In genomic region chr19:22545751-22546150, GRCh38 we compare ENCODE assay signal across 8 cellular contexts.
DNase-seq lines count a peak whose midpoint lies in the region; ATAC-seq, FAIRE-seq and TF ChIP-seq lines count a peak whose summit lies in the region.

No MANE protein-coding gene starts in this region.

- H2BK120ac ChIP-seq in H1 (replicated peaks; ENCODE audit: low read depth, low read length): no peak overlapping the region

- H3K56ac ChIP-seq in H1 (replicated peaks; ENCODE audit: insufficient read length, low read depth, low read length): no peak overlapping the region

- TF ChIP-seq CTCF in H1 (IDR thresholded peaks at IDR 0.05; ENCODE audit: control extremely low read depth in 1 of 3, insufficient read depth in 1 of 3, low read depth in 1 of 3, low read length in 3 of 3) (peak; percentile 49 to 73 (median 60)), psoas muscle (IDR thresholded peaks at IDR 0.05) (peak; percentile 29), hepatocyte (IDR thresholded peaks at IDR 0.05; ENCODE audit: poor library complexity) (no peak)

- no peak overlapping the region for H3K4me2 ChIP-seq in H1 (ENCODE audit: insufficient read depth in 1 of 2, low read depth in 2 of 2, low read length in 2 of 2)
- H3K4me2 ChIP-seq in hepatocyte: no peak overlapping the region

- H3K36me3 ChIP-seq in H1 (ENCODE audit: control insufficient read depth in 2 of 4, insufficient read depth in 4 of 4, low read length in 3 of 4) (no peaks in the 10 kb centered on the region), psoas muscle (ENCODE audit: insufficient read depth in 1 of 2, low read depth in 1 of 2) (no peaks in the 10 kb centered on the region), hepatocyte (replicated peaks; ENCODE audit: insufficient read depth, low read depth) (no peaks in the 10 kb centered on the region)

- H3K9me2 ChIP-seq in hepatocyte (replicated peaks; ENCODE audit: insufficient read depth): no peaks in the 10 kb centered on the region

- no peak overlapping the region for H3K9ac ChIP-seq in H1 (replicated peaks in 1 of 4; ENCODE audit: extremely low read depth in 1 of 4, low read depth in 3 of 4, low read length in 3 of 4)

- H4K8ac ChIP-seq in H1 (ENCODE audit: extremely low read depth, insufficient read depth, low read length): no peak overlapping the region

- no peak overlapping the region for H3K4ac ChIP-seq in H1 (replicated peaks; ENCODE audit: insufficient read length, low read depth, low read length)

- H3K79me1 ChIP-seq in H1 (ENCODE audit: low read depth, low read length): no peaks in the 10 kb centered on the region

- WGBS in H1 (ENCODE audit: extremely low coverage in 1 of 2, insufficient coverage in 1 of 2, insufficient read length in 1 of 2, insufficient replicate concordance in 2 of 2, low coverage in 1 of 2, low lambda C conversion rate in 2 of 2, missing lambda C conversion rate in 1 of 2), 2 experiments: 75% methylated on average over 5 of the region's 5 CpGs; no CpG with 5 or more reads in 1 of the 2 experiments
- 16 to 20% (median 17%) methylated on average over 5 of the region's 5 CpGs for WGBS in psoas muscle, 3 donors
- WGBS in hepatocyte (ENCODE audit: low lambda C conversion rate, missing lambda C conversion rate): 55% methylated on average over 5 of the region's 5 CpGs

- H3K23ac ChIP-seq in H1 (ENCODE audit: insufficient read length): no peak overlapping the region

- POLR2A ChIA-PET in H1 (lab: Charles Lee; ENCODE audit: partially characterized antibody): no interaction called here

- H3K4me3 Mint-ChIP-seq in activated naive CD4-positive, alpha-beta T cell treated with anti-CD3 and anti-CD28 coated beads for 36 hours: no peak overlapping the region

- CTCF ChIA-PET in activated naive CD4-positive, alpha-beta T cell treated with anti-CD3 and anti-CD28 coated beads for 36 hours (lab: Charles Lee): interaction anchor here (0.7 to 0.8 kb wide), 2 partner anchors 10 to 819 kb away, joined by 3 to 4 read pairs; no protein-coding TSS in a partner anchor
- CTCF ChIA-PET in H1 (lab: Charles Lee; ENCODE audit: partially characterized antibody): interaction anchor here (0.7 kb wide), 1 partner anchor 348 kb away, joined by 3 read pairs; no protein-coding TSS in a partner anchor

- H4K20me1 ChIP-seq in H1 (replicated peaks in 1 of 2; ENCODE audit: control insufficient read depth in 1 of 2, insufficient read depth in 2 of 2, low read length in 2 of 2): no peaks in the 10 kb centered on the region
- H4K20me1 ChIP-seq in hepatocyte (ENCODE audit: insufficient read depth, poor library complexity, severe bottlenecking): no peaks in the 10 kb centered on the region

- no peaks in the 10 kb centered on the region for H3K4me1 Mint-ChIP-seq in activated naive CD4-positive, alpha-beta T cell treated with anti-CD3 and anti-CD28 coated beads for 36 hours (ENCODE audit: low read depth)

- H3K4me3 ChIP-seq in H1 (ENCODE audit: extremely low read depth in 1 of 4, insufficient read depth in 2 of 4, low read depth in 3 of 4, low read length in 4 of 4) (no peak overlapping the region), psoas muscle (no peak overlapping the region), hepatocyte (no peak overlapping the region)

- H3K27me3 Mint-ChIP-seq in activated naive CD4-positive, alpha-beta T cell treated with anti-CD3 and anti-CD28 coated beads for 36 hours (ENCODE audit: low read depth): peaks cover 4% of the 10 kb centered on the region

- H2AK5ac ChIP-seq in H1 (ENCODE audit: low read depth, low read length): no peak overlapping the region

- FAIRE-seq in H1 (lab: Jason Lieb, UNC): peak; percentile 45

- intact Hi-C loops in activated naive CD4-positive, alpha-beta T cell treated with anti-CD3 and anti-CD28 coated beads for 36 hours (cut with micrococcal nuclease): loop anchor here (10.0 kb wide), 1 partner anchor 1341 kb away; no protein-coding TSS in a partner anchor
- intact Hi-C loops in psoas muscle (cut with DNase I): no loop called here

- ATAC-seq in psoas muscle: no peak

- no peaks in the 10 kb centered on the region for H3K23me2 ChIP-seq in H1 (ENCODE audit: low read depth, low read length)

- H2BK20ac ChIP-seq in H1 (ENCODE audit: low read length): no peak overlapping the region

- H4K5ac ChIP-seq in H1 (ENCODE audit: insufficient read length, low read depth, low read length): no peak overlapping the region

- H3K14ac ChIP-seq in H1 (ENCODE audit: insufficient read length): no peak overlapping the region

- TF ChIP-seq EP300 in H1 (IDR thresholded peaks at IDR 0.05; ENCODE audit: borderline replicate concordance in 1 of 2, low read depth in 2 of 2, low read length in 2 of 2): no peak

- H2BK12ac ChIP-seq in H1 (ENCODE audit: low read depth, low read length): no peak overlapping the region

- peaks cover 45% of the 10 kb centered on the region for H3K9me3 Mint-ChIP-seq in activated naive CD4-positive, alpha-beta T cell treated with anti-CD3 and anti-CD28 coated beads for 36 hours

- H2BK5ac ChIP-seq in H1 (ENCODE audit: low read depth, low read length): no peak overlapping the region

- no peak for TF ChIP-seq POLR2A in H1 (IDR thresholded peaks at IDR 0.05; ENCODE audit: control extremely low read depth in 1 of 2, low read depth in 2 of 2, low read length in 2 of 2)

- peaks cover 70 to 86% of the 10 kb centered on the region in 2 experiments for H3K9me3 ChIP-seq in H1 (ENCODE audit: insufficient read depth in 2 of 2, low read depth in 1 of 2, low read length in 1 of 2)
- H3K9me3 ChIP-seq in psoas muscle: peaks cover 17% of the 10 kb centered on the region
- H3K9me3 ChIP-seq in hepatocyte (ENCODE audit: low read depth): peaks cover 4% of the 10 kb centered on the region

- no peak overlapping the region for H3K18ac ChIP-seq in H1 (ENCODE audit: extremely low read depth, low read length)

- H2BK15ac ChIP-seq in H1 (ENCODE audit: low read length): no peak overlapping the region

- no peak overlapping the region for H3K27ac Mint-ChIP-seq in activated naive CD4-positive, alpha-beta T cell treated with anti-CD3 and anti-CD28 coated beads for 36 hours

- no peaks in the 10 kb centered on the region for H3K4me1 ChIP-seq in H1 (replicated peaks in 1 of 4; ENCODE audit: control insufficient read depth in 3 of 4, insufficient read depth in 4 of 4, low read length in 3 of 4)
- no peaks in the 10 kb centered on the region for H3K4me1 ChIP-seq in psoas muscle
- no peaks in the 10 kb centered on the region for H3K4me1 ChIP-seq in hepatocyte (ENCODE audit: insufficient read depth)

- H3K79me2 ChIP-seq in H1 (ENCODE audit: control insufficient read depth in 1 of 2, insufficient read depth in 2 of 2, low read length in 2 of 2) (no peaks in the 10 kb centered on the region), hepatocyte (no peaks in the 10 kb centered on the region)

- no peak overlapping the region for H4K91ac ChIP-seq in H1 (replicated peaks; ENCODE audit: insufficient read length, low read length)

- H3K27me3 ChIP-seq in H1 (replicated peaks in 1 of 4; ENCODE audit: control insufficient read depth in 3 of 4, extremely low read depth in 1 of 4, insufficient read depth in 3 of 4, low read length in 3 of 4) (no peaks in the 10 kb centered on the region), psoas muscle (ENCODE audit: insufficient read depth in 3 of 3, low read length in 2 of 3) (no peaks in the 10 kb centered on the region), hepatocyte (no peaks in the 10 kb centered on the region)

- H3K36me3 Mint-ChIP-seq in activated naive CD4-positive, alpha-beta T cell treated with anti-CD3 and anti-CD28 coated beads for 36 hours (ENCODE audit: low read depth): peaks cover 4% of the 10 kb centered on the region

- H2AFZ ChIP-seq in H1 (ENCODE audit: low read length) (no peak overlapping the region), hepatocyte (no peak overlapping the region)

- DNase-seq in activated naive CD4-positive, alpha-beta T cell treated with anti-CD3 and anti-CD28 coated beads for 36 hours: peak; percentile 59
- DNase-seq in activated naive CD4-positive, alpha-beta T cell (lab: John Stamatoyannopoulos, UW): no peak
- DNase-seq in NCI-H69 (lab: John Stamatoyannopoulos, UW) (peak; percentile 22), H1 (ENCODE audit: low read depth in 1 of 2, low spot score in 2 of 2) (peak in 1 of 2 experiments; percentile 63), psoas muscle (no peak), epidermal melanocyte (ENCODE audit: insufficient read length, low spot score) (no peak), hepatocyte (ENCODE audit: low spot score) (no peak), GF-D8 (lab: John Stamatoyannopoulos, UW) (no peak)

- peak; percentile 75 to 82 for TF ChIP-seq RAD21 in H1 (IDR thresholded peaks at IDR 0.05 in 1 of 2, conservative IDR thresholded peaks at IDR 0.05 in 1 of 2; ENCODE audit: low read depth in 2 of 2, low read length in 2 of 2)

- no peak overlapping the region for H3K27ac ChIP-seq in H1 (ENCODE audit: low read depth, low read length)
- H3K27ac ChIP-seq in psoas muscle: no peak overlapping the region
- no peak overlapping the region for H3K27ac ChIP-seq in hepatocyte

TF ChIP-seq in H1, 55 proteins besides CTCF, POLR2A, EP300 and RAD21:
- no peak for TF ChIP-seq KDM5A (IDR thresholded peaks at IDR 0.05; ENCODE audit: low read length)
- TF ChIP-seq, protein P1, sequence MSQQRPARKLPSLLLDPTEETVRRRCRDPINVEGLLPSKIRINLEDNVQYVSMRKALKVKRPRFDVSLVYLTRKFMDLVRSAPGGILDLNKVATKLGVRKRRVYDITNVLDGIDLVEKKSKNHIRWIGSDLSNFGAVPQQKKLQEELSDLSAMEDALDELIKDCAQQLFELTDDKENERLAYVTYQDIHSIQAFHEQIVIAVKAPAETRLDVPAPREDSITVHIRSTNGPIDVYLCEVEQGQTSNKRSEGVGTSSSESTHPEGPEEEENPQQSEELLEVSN (IDR thresholded peaks at IDR 0.05): no peak
- no peak for TF ChIP-seq RBBP5 (IDR thresholded peaks at IDR 0.05; ENCODE audit: borderline replicate concordance, low read depth, low read length)
- no peak for TF ChIP-seq EGR1 (IDR thresholded peaks at IDR 0.05; ENCODE audit: borderline replicate concordance, low read depth, low read length)
- no peak for TF ChIP-seq ZNF274 (IDR thresholded peaks at IDR 0.05; ENCODE audit: borderline replicate concordance, extremely low read depth, low read length)

Comparison
In these comparisons a context has a peak if more than half of its experiments do, and no peak if none do; other contexts are left out.
1. DNase-seq: peak in activated naive CD4-positive, alpha-beta T cell treated with anti-CD3 and anti-CD28 coated beads for 36 hours (single experiment) and NCI-H69 (single experiment); none in activated naive CD4-positive, alpha-beta T cell (0 of 4), psoas muscle (0 of 2), epidermal melanocyte (single experiment), hepatocyte (single experiment) and GF-D8 (single experiment).